21 cellular contexts compared by ENCODE assay signal in the genomic region with DNA sequence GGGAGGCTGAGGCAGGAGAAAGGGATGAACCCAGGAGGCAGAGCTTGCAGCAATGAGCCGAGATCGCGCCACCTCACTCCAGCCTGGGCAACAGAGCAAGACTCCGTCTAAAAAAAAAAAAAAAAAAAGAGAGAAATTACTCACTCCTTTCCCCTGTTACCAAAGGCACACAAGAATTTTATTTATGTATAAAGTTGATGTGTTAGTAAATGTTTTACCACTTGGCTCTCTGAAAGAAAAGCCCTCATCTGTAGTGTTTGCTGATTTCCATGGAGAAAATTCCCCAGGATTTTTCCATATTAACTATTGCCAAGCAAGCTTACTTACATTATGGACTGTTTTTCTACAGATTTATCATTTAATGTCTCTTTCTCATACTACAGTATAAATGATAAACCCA.
"Had no signal": no experiment of that assay in that cellular context is flagged by ENCODE, and none has a peak within 500 bp of the region (broad histone marks: within the 10 kb centered on the region; RNA-seq: fewer than 3 reads in every experiment).

No MANE protein-coding gene starts in this region.

- H3K4me1 Mint-ChIP-seq: naive thymus-derived CD8-positive, alpha-beta T cell; neural progenitor cell; stimulated activated effector memory CD8-positive, alpha-beta T cell treated with anti-CD3 and anti-CD28 coated beads, Interleukin-12 subunit alpha, Interleukin-12 subunit beta, amount 100 ng/mL, for 72 hours; stimulated activated naive B cell treated with anti-CD40 and anti-IgM and Interleukin-4, amounts not matched to agents 10 μg/mL and 1 μg/mL and 100 μg/mL, for 72 hours had no signal

- H3K4me3 Mint-ChIP-seq: naive thymus-derived CD8-positive, alpha-beta T cell; natural killer cell treated with Interleukin-12 subunit alpha and Interleukin-12 subunit beta and Interleukin-15 and Interleukin-18, amount 100 ng/mL, for 72 hours; neural progenitor cell; stimulated activated effector memory CD8-positive, alpha-beta T cell treated with anti-CD3 and anti-CD28 coated beads, Interleukin-12 subunit alpha, Interleukin-12 subunit beta, amount 100 ng/mL, for 72 hours; stimulated activated naive B cell treated with anti-CD40 and anti-IgM and Interleukin-4, amounts not matched to agents 10 μg/mL and 1 μg/mL and 100 μg/mL, for 72 hours; stimulated activated naive CD8-positive, alpha-beta T cell treated with anti-CD3 and anti-CD28 coated beads, Interleukin-15, Interleukin-2, amounts not matched to agents 100 ng/mL and 50 ng/mL, for 24 hours had no signal

- H3K36me3 Mint-ChIP-seq: naive thymus-derived CD8-positive, alpha-beta T cell; neural progenitor cell; stimulated activated effector memory CD8-positive, alpha-beta T cell treated with anti-CD3 and anti-CD28 coated beads, Interleukin-12 subunit alpha, Interleukin-12 subunit beta, amount 100 ng/mL, for 72 hours; stimulated activated naive B cell treated with anti-CD40 and anti-IgM and Interleukin-4, amounts not matched to agents 10 μg/mL and 1 μg/mL and 100 μg/mL, for 72 hours had no signal

- H3K9me3 Mint-ChIP-seq: neural progenitor cell; stimulated activated naive B cell treated with anti-CD40 and anti-IgM and Interleukin-4, amounts not matched to agents 10 μg/mL and 1 μg/mL and 100 μg/mL, for 72 hours had no signal

- H3K27ac Mint-ChIP-seq: naive thymus-derived CD8-positive, alpha-beta T cell; natural killer cell treated with Interleukin-12 subunit alpha and Interleukin-12 subunit beta and Interleukin-15 and Interleukin-18, amount 100 ng/mL, for 72 hours; neural progenitor cell; stimulated activated effector memory CD8-positive, alpha-beta T cell treated with anti-CD3 and anti-CD28 coated beads, Interleukin-12 subunit alpha, Interleukin-12 subunit beta, amount 100 ng/mL, for 72 hours; stimulated activated naive B cell treated with anti-CD40 and anti-IgM and Interleukin-4, amounts not matched to agents 10 μg/mL and 1 μg/mL and 100 μg/mL, for 72 hours; stimulated activated naive CD8-positive, alpha-beta T cell treated with anti-CD3 and anti-CD28 coated beads, Interleukin-15, Interleukin-2, amounts not matched to agents 100 ng/mL and 50 ng/mL, for 24 hours had no signal

- H3K27me3 Mint-ChIP-seq: naive thymus-derived CD8-positive, alpha-beta T cell; natural killer cell treated with Interleukin-12 subunit alpha and Interleukin-12 subunit beta and Interleukin-15 and Interleukin-18, amount 100 ng/mL, for 72 hours; stimulated activated naive B cell treated with anti-CD40 and anti-IgM and Interleukin-4, amounts not matched to agents 10 μg/mL and 1 μg/mL and 100 μg/mL, for 72 hours; stimulated activated naive CD8-positive, alpha-beta T cell treated with anti-CD3 and anti-CD28 coated beads, Interleukin-15, Interleukin-2, amounts not matched to agents 100 ng/mL and 50 ng/mL, for 24 hours had no signal

- DNase-seq: naive thymus-derived CD8-positive, alpha-beta T cell; occipital lobe; pancreas; right cardiac atrium; right lobe of liver; sigmoid colon; small intestine; stimulated activated CD4-positive, alpha-beta T cell treated with anti-CD3 and anti-CD28 coated beads, Interleukin-15, amount 100 ng/mL, for 24 hours; stimulated activated CD4-positive, alpha-beta T cell treated with anti-CD3 and anti-CD28 coated beads, Interleukin-2, amount 100 ng/mL, for 24 hours; stimulated activated CD4-positive, alpha-beta T cell treated with anti-CD3 and anti-CD28 coated beads, Interleukin-2, amount 100 ng/mL, for 48 hours; stimulated activated CD4-positive, alpha-beta T cell treated with anti-CD3 and anti-CD28 coated beads, Interleukin-4, amount 100 ng/mL, for 24 hours; stimulated activated naive B cell treated with anti-CD40 and anti-IgM and Interleukin-4, amounts not matched to agents 10 μg/mL and 1 μg/mL and 100 μg/mL, for 72 hours; stimulated activated naive CD4-positive, alpha-beta T cell treated with Interleukin-2 at 50 U/mL for 16 hours; stomach; thyroid gland; trophoblast cell; upper lobe of left lung had no signal
